Comparison of ENCODE assay signal across 8 cellular contexts in genomic region chr1:16644179-16645043, GRCh38. TPM values are rescaled to one million over a fixed set of nuclear protein-coding genes. Genes with fewer than 3 reads are reported as not detected.
DNase-seq lines count a peak whose midpoint lies in the region; ATAC-seq lines count a peak whose summit lies in the region.

No MANE protein-coding gene starts in this region.

- CTCF ChIA-PET in CD8-positive, alpha-beta memory T cell (lab: Charles Lee) = interaction anchor here (1.2 to 1.5 kb wide), 5 partner anchors 11 to 63 kb away, joined by 3 to 6 read pairs (median 3); no protein-coding TSS in a partner anchor
- CTCF ChIA-PET in activated CD4-positive, alpha-beta memory T cell treated with anti-CD3 and anti-CD28 coated beads, Interleukin-2, amount 10 ng/mL, durations not matched to agents 7 days and 5 days (lab: Charles Lee) = interaction anchor here (0.9 to 1.7 kb wide), 2 partner anchors 20 to 316 kb away, joined by 3 to 4 read pairs; no protein-coding TSS in a partner anchor

- peaks cover 35% of the 10 kb centered on the region for H3K4me1 ChIP-seq in CD8-positive, alpha-beta memory T cell (ENCODE audit: insufficient read depth, low read length)

- H3K4me1 Mint-ChIP-seq in CD8-positive, alpha-beta memory T cell = peaks cover 0 to 5% (median 4%) of the 10 kb centered on the region in 3 donors
- H3K4me1 Mint-ChIP-seq in activated CD4-positive, alpha-beta memory T cell treated with anti-CD3 and anti-CD28 coated beads, Interleukin-2, amount 10 ng/mL, durations not matched to agents 7 days and 5 days = peaks cover 1% of the 10 kb centered on the region

- H3K27ac ChIP-seq in CD8-positive, alpha-beta memory T cell (ENCODE audit: low read depth, low read length) = peak overlapping the region; percentile 88

- H3K36me3 Mint-ChIP-seq in CD8-positive, alpha-beta memory T cell = no peaks in the 10 kb centered on the region
- H3K36me3 Mint-ChIP-seq in activated CD4-positive, alpha-beta memory T cell treated with anti-CD3 and anti-CD28 coated beads, Interleukin-2, amount 10 ng/mL, durations not matched to agents 7 days and 5 days (ENCODE audit: low read depth) = no peaks in the 10 kb centered on the region

- DNase-seq in CD8-positive, alpha-beta memory T cell = peak; percentile 99 to 100 (median 99)
- DNase-seq in HK-2 (ENCODE audit: unreplicated experiment) (peak; percentile 99), NCI-H82 (lab: John Stamatoyannopoulos, UW) (peak; percentile 99), lung microvascular endothelial cell (ENCODE audit: low read depth in 2 of 2) (peak; percentile 97 to 98)
- DNase-seq in activated CD4-positive, alpha-beta memory T cell treated with anti-CD3 and anti-CD28 coated beads, Interleukin-2, amount 10 ng/mL, durations not matched to agents 7 days and 5 days = peak; percentile 97
- DNase-seq in effector CD8-positive, alpha-beta T cell (lab: John Stamatoyannopoulos, UW) = peak; percentile 99
- DNase-seq in stimulated activated CD4-positive, alpha-beta T cell treated with anti-CD3 and anti-CD28 coated beads, TNF-alpha, amount 100 ng/mL, for 24 hours (ENCODE audit: low read depth in 3 of 3) = peak; percentile 96 to 100 (median 100)

- no peaks in the 10 kb centered on the region for H3K36me3 ChIP-seq in CD8-positive, alpha-beta memory T cell (ENCODE audit: insufficient read depth, low read length)

- no peaks in the 10 kb centered on the region for H3K9me3 ChIP-seq in CD8-positive, alpha-beta memory T cell (ENCODE audit: low read length)

- H3K27me3 Mint-ChIP-seq in CD8-positive, alpha-beta memory T cell = peaks cover 0 to 2% of the 10 kb centered on the region in 2 donors
- H3K27me3 Mint-ChIP-seq in activated CD4-positive, alpha-beta memory T cell treated with anti-CD3 and anti-CD28 coated beads, Interleukin-2, amount 10 ng/mL, durations not matched to agents 7 days and 5 days = peaks cover 9% of the 10 kb centered on the region

- no peak overlapping the region for H3K4me3 Mint-ChIP-seq in CD8-positive, alpha-beta memory T cell
- no peak overlapping the region for H3K4me3 Mint-ChIP-seq in activated CD4-positive, alpha-beta memory T cell treated with anti-CD3 and anti-CD28 coated beads, Interleukin-2, amount 10 ng/mL, durations not matched to agents 7 days and 5 days

- H3K27ac Mint-ChIP-seq in CD8-positive, alpha-beta memory T cell = no peak overlapping the region
- H3K27ac Mint-ChIP-seq in activated CD4-positive, alpha-beta memory T cell treated with anti-CD3 and anti-CD28 coated beads, Interleukin-2, amount 10 ng/mL, durations not matched to agents 7 days and 5 days = no peak overlapping the region

- no peaks in the 10 kb centered on the region for H3K27me3 ChIP-seq in CD8-positive, alpha-beta memory T cell (ENCODE audit: insufficient read depth, low read length, poor library complexity, severe bottlenecking)

- H3K4me3 ChIP-seq in CD8-positive, alpha-beta memory T cell (ENCODE audit: low read length) = peak overlapping the region; percentile 77

- ATAC-seq in GM19463 (IDR thresholded peaks at IDR 0.05; ENCODE audit: unreplicated experiment) = peak; percentile 76

- no peaks in the 10 kb centered on the region for H3K9me3 Mint-ChIP-seq in CD8-positive, alpha-beta memory T cell
- H3K9me3 Mint-ChIP-seq in activated CD4-positive, alpha-beta memory T cell treated with anti-CD3 and anti-CD28 coated beads, Interleukin-2, amount 10 ng/mL, durations not matched to agents 7 days and 5 days = no peaks in the 10 kb centered on the region

- POLR2A ChIA-PET in CD8-positive, alpha-beta memory T cell (lab: Charles Lee) = interaction anchor here (0.6 kb wide), 1 partner anchor 8 kb away, joined by 3 read pairs; no protein-coding TSS in a partner anchor
- POLR2A ChIA-PET in activated CD4-positive, alpha-beta memory T cell treated with anti-CD3 and anti-CD28 coated beads, Interleukin-2, amount 10 ng/mL, durations not matched to agents 7 days and 5 days (lab: Charles Lee) = interaction anchor here (0.6 to 2.4 kb wide), 7 partner anchors 22 to 260 kb away, joined by 3 to 20 read pairs (median 3); no protein-coding TSS in a partner anchor

RNA-seq across cellular contexts. Expression of gene RNU1-3, which starts 22.3 kb away (rescaled TPM):
- 1,000 to 10,000 TPM; 1,293 to 1,300 TPM for total RNA-seq in CD8-positive, alpha-beta memory T cell
- polyA plus RNA-seq in CD8-positive, alpha-beta memory T cell = not detected
- 1,000 to 10,000 TPM; 1,570 to 1,691 TPM for total RNA-seq in activated CD4-positive, alpha-beta memory T cell treated with anti-CD3 and anti-CD28 coated beads, Interleukin-2, amount 10 ng/mL, durations not matched to agents 7 days and 5 days
- total RNA-seq in lung microvascular endothelial cell = under 0.01 and 5,258 TPM in 2 replicates

RNA-seq across cellular contexts. Expression of gene NBPF1, which starts 31.0 kb away (rescaled TPM):
- 1 to 10 TPM; 7.6 to 7.9 TPM for total RNA-seq in CD8-positive, alpha-beta memory T cell
- polyA plus RNA-seq in CD8-positive, alpha-beta memory T cell = 9.7 TPM
- 1 to 10 TPM; 1.7 to 2.2 TPM for total RNA-seq in activated CD4-positive, alpha-beta memory T cell treated with anti-CD3 and anti-CD28 coated beads, Interleukin-2, amount 10 ng/mL, durations not matched to agents 7 days and 5 days
- total RNA-seq in lung microvascular endothelial cell = 20.2 and 20.7 TPM in 2 replicates

Comparison
In these comparisons a context has a peak if more than half of its experiments do, and no peak if none do; other contexts are left out.
1. Peak in every context shown above with its lines: DNase-seq, ATAC-seq, H3K4me3 ChIP-seq and H3K27ac ChIP-seq.